22 cellular contexts compared by ENCODE assay signal in genomic region chr5:61734001-61734400, GRCh38.
DNase-seq lines count a peak whose midpoint lies in the region; ATAC-seq and TF ChIP-seq lines count a peak whose summit lies in the region.
"Had no signal": no experiment of that assay in that cellular context is flagged by ENCODE, and none has a peak within 500 bp of the region (broad histone marks: within the 10 kb centered on the region; RNA-seq: fewer than 3 reads in every experiment).

No MANE protein-coding gene starts in this region.

- no peak for TF ChIP-seq POLR2A in esophagus muscularis mucosa (IDR thresholded peaks at IDR 0.05; ENCODE audit: low read depth)

- no peaks in the 10 kb centered on the region for H3K36me3 ChIP-seq in esophagus muscularis mucosa
- H3K36me3 ChIP-seq: BLaER1 treated with 17β-estradiol and CSF1 and Interleukin-3, amounts not matched to agents 10 nM and 100 nM; MG63 had no signal

- no peak for TF ChIP-seq EP300 in esophagus muscularis mucosa (IDR thresholded peaks at IDR 0.05)

- ATAC-seq in HG03108 (IDR thresholded peaks at IDR 0.05; ENCODE audit: unreplicated experiment), result no peak
- no peak for ATAC-seq in activated CD4-positive, CD25-positive, alpha-beta regulatory T cell treated with anti-CD3 and anti-CD28 coated beads, Interleukin-2, amount 50 U/mL, for 24 hours
- ATAC-seq: PC-3 had no signal

- H3K4me1 ChIP-seq in esophagus muscularis mucosa, result peaks cover 0 to 17% (median 16%) of the 10 kb centered on the region in 4 donors

- no peaks in the 10 kb centered on the region for H3K27me3 ChIP-seq in esophagus muscularis mucosa
- H3K27me3 ChIP-seq: BLaER1 treated with 17β-estradiol and CSF1 and Interleukin-3, amounts not matched to agents 10 nM and 100 nM; MG63 had no signal

- no peaks in the 10 kb centered on the region for H3K9me3 Mint-ChIP-seq in neural crest cell

- H3K4me3 ChIP-seq in LNCaP clone FGC (ENCODE audit: low read depth, low read length), result no peak overlapping the region
- no peak overlapping the region for H3K4me3 ChIP-seq in esophagus muscularis mucosa
- H3K4me3 ChIP-seq: BLaER1 treated with 17β-estradiol and CSF1 and Interleukin-3, amounts not matched to agents 10 nM and 100 nM; MG63 had no signal

- H3K4me1 Mint-ChIP-seq in neural crest cell, result peaks cover 74% of the 10 kb centered on the region
- H3K4me1 Mint-ChIP-seq: CD8-positive, alpha-beta memory T cell had no signal

- no peak overlapping the region for H3K27ac ChIP-seq in esophagus muscularis mucosa (replicated peaks in 1 of 4)
- H3K27ac ChIP-seq: BLaER1 treated with 17β-estradiol and CSF1 and Interleukin-3, amounts not matched to agents 10 nM and 100 nM; RWPE1 had no signal

- peak overlapping the region; percentile 28 for H3K27ac Mint-ChIP-seq in neural crest cell (ENCODE audit: unreplicated experiment)
- H3K27ac Mint-ChIP-seq: CD8-positive, alpha-beta memory T cell had no signal

- no peaks in the 10 kb centered on the region for H3K36me3 Mint-ChIP-seq in neural crest cell (ENCODE audit: low read depth)
- H3K36me3 Mint-ChIP-seq: CD8-positive, alpha-beta memory T cell had no signal

- DNase-seq in LNCaP clone FGC (ENCODE audit: low read depth) (peak; percentile 34), esophagus muscularis mucosa (ENCODE audit: extremely low spot score) (peak; percentile 57), neural crest cell (ENCODE audit: low read depth, low spot score) (no peak), ureter (ENCODE audit: low spot score) (peak; percentile 58), hippocampal formation (lab: John Stamatoyannopoulos, UW) (no peak)
- DNase-seq: CD8-positive, alpha-beta memory T cell; DMS79 treated with DMSO at 0.1 percent for 48 hours; HCEC 1CT; IMR-90; Karpas-422; MG63; NCI-H1048; NCI-H1436; NCI-H1930; NCI-H226; NCI-H524 treated with DMSO at 0.1 percent for 48 hours; PC-3; SIG-M5 had no signal

- H3K4me3 Mint-ChIP-seq in neural crest cell, result peak overlapping the region; percentile 16
- H3K4me3 Mint-ChIP-seq: CD8-positive, alpha-beta memory T cell had no signal

- no peaks in the 10 kb centered on the region for H3K9me3 ChIP-seq in esophagus muscularis mucosa
- H3K9me3 ChIP-seq: BLaER1 treated with 17β-estradiol and CSF1 and Interleukin-3, amounts not matched to agents 10 nM and 100 nM; MG63 had no signal

- TF ChIP-seq CTCF in LNCaP clone FGC (IDR thresholded peaks at IDR 0.05; ENCODE audit: control insufficient read depth, extremely low read depth, insufficient read depth) (no peak), esophagus muscularis mucosa (IDR thresholded peaks at IDR 0.05) (no peak), neural crest cell (conservative IDR thresholded peaks at IDR 0.05) (no peak)

- H3K27me3 Mint-ChIP-seq in neural crest cell (ENCODE audit: low read depth), result peaks cover 8% of the 10 kb centered on the region

- WGBS in esophagus muscularis mucosa, result 94% methylated on average over 4 of the region's 4 CpGs

- intact Hi-C loops in esophagus muscularis mucosa (cut with DNase I), result no loop called here

Comparison
In these comparisons a context has a peak if more than half of its experiments do, and no peak if none do; other contexts are left out.
1. DNase-seq: peak in LNCaP clone FGC (single experiment), esophagus muscularis mucosa (single experiment) and ureter (single experiment); none in neural crest cell (single experiment) and hippocampal formation (0 of 2).